Comparison of ENCODE assay signal across 4 cellular contexts in the genomic region with DNA sequence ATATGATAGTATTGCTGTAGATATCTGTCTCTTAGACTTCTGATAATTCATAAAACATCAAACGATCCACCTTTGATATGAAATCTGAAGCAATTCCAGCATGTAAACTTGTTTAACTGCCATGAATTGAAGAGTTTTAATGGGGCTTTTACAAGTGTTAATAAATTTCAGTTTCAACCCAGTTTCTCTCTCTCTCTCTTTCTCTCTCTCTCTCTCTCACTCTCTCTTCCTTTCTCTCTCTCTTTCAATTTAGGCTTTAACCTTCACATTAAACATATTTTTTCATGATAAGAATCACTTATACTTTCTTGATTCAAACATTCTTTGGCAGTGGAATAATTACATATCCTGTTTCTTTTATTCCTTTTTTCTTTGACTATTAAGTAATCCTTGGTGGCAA.
A peak's percentile ranks its signal among the peaks of the same experiment; 100 is the strongest.
TF ChIP-seq lines count a peak whose summit lies in the region.

No MANE protein-coding gene starts in this region.

TF ChIP-seq in SK-N-SH, 30 proteins besides CTCF, POLR2A, EP300 and RAD21 (continues in another document):
- TF ChIP-seq RCOR1 (IDR thresholded peaks at IDR 0.05; ENCODE audit: low read length) (no peak), TEAD4 (IDR thresholded peaks at IDR 0.05; ENCODE audit: borderline replicate concordance, insufficient read depth) (no peak), POLR2AphosphoS5 (IDR thresholded peaks at IDR 0.05; ENCODE audit: low read depth, low read length) (no peak), GATA2 (CRISPR knock-in tag; IDR thresholded peaks at IDR 0.05) (no peak), FOXJ3 (CRISPR knock-in tag; IDR thresholded peaks at IDR 0.05) (no peak), MXI1 (IDR thresholded peaks at IDR 0.05; ENCODE audit: low read depth, low read length) (no peak), TAF1 (IDR thresholded peaks at IDR 0.05; ENCODE audit: borderline replicate concordance, low read depth, low read length) (no peak)
- TF ChIP-seq, protein P1, sequence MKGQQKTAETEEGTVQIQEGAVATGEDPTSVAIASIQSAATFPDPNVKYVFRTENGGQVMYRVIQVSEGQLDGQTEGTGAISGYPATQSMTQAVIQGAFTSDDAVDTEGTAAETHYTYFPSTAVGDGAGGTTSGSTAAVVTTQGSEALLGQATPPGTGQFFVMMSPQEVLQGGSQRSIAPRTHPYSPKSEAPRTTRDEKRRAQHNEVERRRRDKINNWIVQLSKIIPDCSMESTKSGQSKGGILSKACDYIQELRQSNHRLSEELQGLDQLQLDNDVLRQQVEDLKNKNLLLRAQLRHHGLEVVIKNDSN (IDR thresholded peaks at IDR 0.05; ENCODE audit: borderline replicate concordance, low read depth) = no peak
- TF ChIP-seq, protein P2, sequence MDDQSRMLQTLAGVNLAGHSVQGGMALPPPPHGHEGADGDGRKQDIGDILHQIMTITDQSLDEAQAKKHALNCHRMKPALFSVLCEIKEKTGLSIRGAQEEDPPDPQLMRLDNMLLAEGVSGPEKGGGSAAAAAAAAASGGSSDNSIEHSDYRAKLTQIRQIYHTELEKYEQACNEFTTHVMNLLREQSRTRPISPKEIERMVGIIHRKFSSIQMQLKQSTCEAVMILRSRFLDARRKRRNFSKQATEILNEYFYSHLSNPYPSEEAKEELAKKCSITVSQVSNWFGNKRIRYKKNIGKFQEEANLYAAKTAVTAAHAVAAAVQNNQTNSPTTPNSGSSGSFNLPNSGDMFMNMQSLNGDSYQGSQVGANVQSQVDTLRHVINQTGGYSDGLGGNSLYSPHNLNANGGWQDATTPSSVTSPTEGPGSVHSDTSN (IDR thresholded peaks at IDR 0.05) = no peak

TF ChIP-seq in SK-N-SH treated with all-trans-retinoic acid at 6 μM for 48 hours, 23 proteins besides CTCF, POLR2A, EP300 and RAD21:
- TF ChIP-seq PPARA (CRISPR knock-in tag; IDR thresholded peaks at IDR 0.05; ENCODE audit: borderline replicate concordance) = no peak
- no peak for TF ChIP-seq ZFP30 (CRISPR knock-in tag; IDR thresholded peaks at IDR 0.05)
- TF ChIP-seq ZNF565 (CRISPR knock-in tag; conservative IDR thresholded peaks at IDR 0.05; ENCODE audit: low read depth) = no peak
- TF ChIP-seq, protein P3, sequence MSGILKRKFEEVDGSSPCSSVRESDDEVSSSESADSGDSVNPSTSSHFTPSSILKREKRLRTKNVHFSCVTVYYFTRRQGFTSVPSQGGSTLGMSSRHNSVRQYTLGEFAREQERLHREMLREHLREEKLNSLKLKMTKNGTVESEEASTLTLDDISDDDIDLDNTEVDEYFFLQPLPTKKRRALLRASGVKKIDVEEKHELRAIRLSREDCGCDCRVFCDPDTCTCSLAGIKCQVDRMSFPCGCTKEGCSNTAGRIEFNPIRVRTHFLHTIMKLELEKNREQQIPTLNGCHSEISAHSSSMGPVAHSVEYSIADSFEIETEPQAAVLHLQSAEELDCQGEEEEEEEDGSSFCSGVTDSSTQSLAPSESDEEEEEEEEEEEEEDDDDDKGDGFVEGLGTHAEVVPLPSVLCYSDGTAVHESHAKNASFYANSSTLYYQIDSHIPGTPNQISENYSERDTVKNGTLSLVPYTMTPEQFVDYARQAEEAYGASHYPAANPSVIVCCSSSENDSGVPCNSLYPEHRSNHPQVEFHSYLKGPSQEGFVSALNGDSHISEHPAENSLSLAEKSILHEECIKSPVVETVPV (CRISPR knock-in tag; IDR thresholded peaks at IDR 0.05) = no peak
- no peak for TF ChIP-seq ISL1 (CRISPR knock-in tag; IDR thresholded peaks at IDR 0.05)
- TF ChIP-seq SNAI2 (CRISPR knock-in tag; IDR thresholded peaks at IDR 0.05) = no peak
- TF ChIP-seq RARB (CRISPR knock-in tag; IDR thresholded peaks at IDR 0.05) = no peak
- no peak for TF ChIP-seq ZNF8 (CRISPR knock-in tag; IDR thresholded peaks at IDR 0.05)
- TF ChIP-seq TCF4 (CRISPR knock-in tag; IDR thresholded peaks at IDR 0.05; ENCODE audit: borderline replicate concordance) = no peak
TF ChIP-seq in SK-N-SH treated with all-trans-retinoic acid at 6 μM for 48 hours: peak in this region for 0.

TF ChIP-seq in HepG2, 621 proteins besides CTCF, POLR2A, EP300 and RAD21:
- TF ChIP-seq, protein P4, sequence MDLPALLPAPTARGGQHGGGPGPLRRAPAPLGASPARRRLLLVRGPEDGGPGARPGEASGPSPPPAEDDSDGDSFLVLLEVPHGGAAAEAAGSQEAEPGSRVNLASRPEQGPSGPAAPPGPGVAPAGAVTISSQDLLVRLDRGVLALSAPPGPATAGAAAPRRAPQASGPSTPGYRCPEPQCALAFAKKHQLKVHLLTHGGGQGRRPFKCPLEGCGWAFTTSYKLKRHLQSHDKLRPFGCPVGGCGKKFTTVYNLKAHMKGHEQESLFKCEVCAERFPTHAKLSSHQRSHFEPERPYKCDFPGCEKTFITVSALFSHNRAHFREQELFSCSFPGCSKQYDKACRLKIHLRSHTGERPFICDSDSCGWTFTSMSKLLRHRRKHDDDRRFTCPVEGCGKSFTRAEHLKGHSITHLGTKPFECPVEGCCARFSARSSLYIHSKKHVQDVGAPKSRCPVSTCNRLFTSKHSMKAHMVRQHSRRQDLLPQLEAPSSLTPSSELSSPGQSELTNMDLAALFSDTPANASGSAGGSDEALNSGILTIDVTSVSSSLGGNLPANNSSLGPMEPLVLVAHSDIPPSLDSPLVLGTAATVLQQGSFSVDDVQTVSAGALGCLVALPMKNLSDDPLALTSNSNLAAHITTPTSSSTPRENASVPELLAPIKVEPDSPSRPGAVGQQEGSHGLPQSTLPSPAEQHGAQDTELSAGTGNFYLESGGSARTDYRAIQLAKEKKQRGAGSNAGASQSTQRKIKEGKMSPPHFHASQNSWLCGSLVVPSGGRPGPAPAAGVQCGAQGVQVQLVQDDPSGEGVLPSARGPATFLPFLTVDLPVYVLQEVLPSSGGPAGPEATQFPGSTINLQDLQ (CRISPR knock-in tag; IDR thresholded peaks at IDR 0.05) = no peak
- TF ChIP-seq, protein P5, sequence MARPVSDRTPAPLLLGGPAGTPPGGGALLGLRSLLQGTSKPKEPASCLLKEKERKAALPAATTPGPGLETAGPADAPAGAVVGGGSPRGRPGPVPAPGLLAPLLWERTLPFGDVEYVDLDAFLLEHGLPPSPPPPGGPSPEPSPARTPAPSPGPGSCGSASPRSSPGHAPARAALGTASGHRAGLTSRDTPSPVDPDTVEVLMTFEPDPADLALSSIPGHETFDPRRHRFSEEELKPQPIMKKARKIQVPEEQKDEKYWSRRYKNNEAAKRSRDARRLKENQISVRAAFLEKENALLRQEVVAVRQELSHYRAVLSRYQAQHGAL (CRISPR knock-in tag; IDR thresholded peaks at IDR 0.05; ENCODE audit: not compliant biosample characterization) = no peak
- TF ChIP-seq PHB2 (IDR thresholded peaks at IDR 0.05; ENCODE audit: partially characterized antibody) = peak; percentile 43
TF ChIP-seq in HepG2: peak in this region for 1.

TF ChIP-seq in HEK293, 187 proteins besides CTCF, POLR2A, EP300 and RAD21:
- TF ChIP-seq PRDM1 (tag by site-specific recombination; IDR thresholded peaks at IDR 0.05) (peak; percentile 95), ZNF530 (tag by site-specific recombination; IDR thresholded peaks at IDR 0.05; ENCODE audit: low read depth) (no peak), ZNF23 (tag by site-specific recombination; IDR thresholded peaks at IDR 0.05; ENCODE audit: borderline replicate concordance) (no peak), ZNF621 (tag by site-specific recombination; IDR thresholded peaks at IDR 0.05) (no peak), ZNF404 (tag by site-specific recombination; IDR thresholded peaks at IDR 0.05) (no peak), ZNF19 (tag by site-specific recombination; IDR thresholded peaks at IDR 0.05; ENCODE audit: low read depth) (no peak), ZNF596 (tag by site-specific recombination; IDR thresholded peaks at IDR 0.05) (peak; percentile 86), ZNF426 (tag by site-specific recombination; IDR thresholded peaks at IDR 0.05) (no peak), ZBTB7A (tag by site-specific recombination; IDR thresholded peaks at IDR 0.05; ENCODE audit: low read depth) (no peak)
- TF ChIP-seq, protein P6, sequence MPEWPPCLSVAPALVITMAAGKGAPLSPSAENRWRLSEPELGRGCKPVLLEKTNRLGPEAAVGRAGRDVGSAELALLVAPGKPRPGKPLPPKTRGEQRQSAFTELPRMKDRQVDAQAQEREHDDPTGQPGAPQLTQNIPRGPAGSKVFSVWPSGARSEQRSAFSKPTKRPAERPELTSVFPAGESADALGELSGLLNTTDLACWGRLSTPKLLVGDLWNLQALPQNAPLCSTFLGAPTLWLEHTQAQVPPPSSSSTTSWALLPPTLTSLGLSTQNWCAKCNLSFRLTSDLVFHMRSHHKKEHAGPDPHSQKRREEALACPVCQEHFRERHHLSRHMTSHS (tag by site-specific recombination; IDR thresholded peaks at IDR 0.05) = no peak
- TF ChIP-seq, protein P7, sequence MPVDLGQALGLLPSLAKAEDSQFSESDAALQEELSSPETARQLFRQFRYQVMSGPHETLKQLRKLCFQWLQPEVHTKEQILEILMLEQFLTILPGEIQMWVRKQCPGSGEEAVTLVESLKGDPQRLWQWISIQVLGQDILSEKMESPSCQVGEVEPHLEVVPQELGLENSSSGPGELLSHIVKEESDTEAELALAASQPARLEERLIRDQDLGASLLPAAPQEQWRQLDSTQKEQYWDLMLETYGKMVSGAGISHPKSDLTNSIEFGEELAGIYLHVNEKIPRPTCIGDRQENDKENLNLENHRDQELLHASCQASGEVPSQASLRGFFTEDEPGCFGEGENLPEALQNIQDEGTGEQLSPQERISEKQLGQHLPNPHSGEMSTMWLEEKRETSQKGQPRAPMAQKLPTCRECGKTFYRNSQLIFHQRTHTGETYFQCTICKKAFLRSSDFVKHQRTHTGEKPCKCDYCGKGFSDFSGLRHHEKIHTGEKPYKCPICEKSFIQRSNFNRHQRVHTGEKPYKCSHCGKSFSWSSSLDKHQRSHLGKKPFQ (tag by site-specific recombination; IDR thresholded peaks at IDR 0.05) = no peak
- TF ChIP-seq, protein P8, sequence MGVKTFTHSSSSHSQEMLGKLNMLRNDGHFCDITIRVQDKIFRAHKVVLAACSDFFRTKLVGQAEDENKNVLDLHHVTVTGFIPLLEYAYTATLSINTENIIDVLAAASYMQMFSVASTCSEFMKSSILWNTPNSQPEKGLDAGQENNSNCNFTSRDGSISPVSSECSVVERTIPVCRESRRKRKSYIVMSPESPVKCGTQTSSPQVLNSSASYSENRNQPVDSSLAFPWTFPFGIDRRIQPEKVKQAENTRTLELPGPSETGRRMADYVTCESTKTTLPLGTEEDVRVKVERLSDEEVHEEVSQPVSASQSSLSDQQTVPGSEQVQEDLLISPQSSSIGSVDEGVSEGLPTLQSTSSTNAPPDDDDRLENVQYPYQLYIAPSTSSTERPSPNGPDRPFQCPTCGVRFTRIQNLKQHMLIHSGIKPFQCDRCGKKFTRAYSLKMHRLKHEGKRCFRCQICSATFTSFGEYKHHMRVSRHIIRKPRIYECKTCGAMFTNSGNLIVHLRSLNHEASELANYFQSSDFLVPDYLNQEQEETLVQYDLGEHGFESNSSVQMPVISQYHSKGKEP (tag by site-specific recombination; IDR thresholded peaks at IDR 0.05) = no peak
